24 cellular contexts compared by ENCODE assay signal in genomic region chr3:15449489-15449888, GRCh38.
"Had no signal": no experiment of that assay in that cellular context is flagged by ENCODE, and none has a peak within 500 bp of the region (broad histone marks: within the 10 kb centered on the region; RNA-seq: fewer than 3 reads in every experiment).

No MANE protein-coding gene starts in this region.

- H3K27ac Mint-ChIP-seq: mesothelial cell of epicardium; naive B cell; nephron; stimulated activated naive CD8-positive, alpha-beta T cell treated with anti-CD3 and anti-CD28 coated beads, Interleukin-15, Interleukin-2, amounts not matched to agents 100 ng/mL and 50 ng/mL, for 24 hours had no signal

- ATAC-seq: psoas muscle, upper lobe of right lung had no signal

- H3K79me2 ChIP-seq: parathyroid adenoma had no signal

- H3K9ac ChIP-seq: parathyroid adenoma had no signal

- H3K9me3 Mint-ChIP-seq: mesothelial cell of epicardium; naive B cell; nephron; neural crest cell; stimulated activated naive CD8-positive, alpha-beta T cell treated with anti-CD3 and anti-CD28 coated beads, Interleukin-15, Interleukin-2, amounts not matched to agents 100 ng/mL and 50 ng/mL, for 24 hours had no signal

- H3K27ac ChIP-seq: left ventricle myocardium inferior, neutrophil, parathyroid adenoma, psoas muscle, right lobe of liver, suprapubic skin, thoracic aorta, tibial artery, upper lobe of right lung had no signal

- H3K4me2 ChIP-seq: smooth muscle cell had no signal

- H3K4me3 Mint-ChIP-seq: mesothelial cell of epicardium; naive B cell; nephron; neural crest cell; stimulated activated naive CD8-positive, alpha-beta T cell treated with anti-CD3 and anti-CD28 coated beads, Interleukin-15, Interleukin-2, amounts not matched to agents 100 ng/mL and 50 ng/mL, for 24 hours had no signal

- H3K4me3 ChIP-seq: left ventricle myocardium inferior, lung, psoas muscle, right lobe of liver, smooth muscle cell, suprapubic skin, thoracic aorta, tibial artery, upper lobe of right lung had no signal

- H2AFZ ChIP-seq: parathyroid adenoma had no signal

- H3K36me3 ChIP-seq: left ventricle myocardium inferior, right lobe of liver, upper lobe of right lung had no signal

- H3K4me1 ChIP-seq: left ventricle myocardium inferior, parathyroid adenoma, psoas muscle, right lobe of liver, suprapubic skin, tibial artery, upper lobe of right lung had no signal

- H3K9me3 ChIP-seq: left ventricle myocardium inferior, neutrophil, psoas muscle, right lobe of liver, suprapubic skin, thoracic aorta, tibial artery, upper lobe of right lung had no signal

- H3K4me1 Mint-ChIP-seq: mesothelial cell of epicardium, naive B cell, nephron, neural crest cell had no signal

- DNase-seq: hippocampal formation; kidney; left ventricle myocardium inferior; mesendoderm; naive B cell; occipital lobe; psoas muscle; right lobe of liver; stimulated activated CD4-positive, alpha-beta T cell treated with anti-CD3 and anti-CD28 coated beads, Interleukin-1b, Interleukin-23, amount 100 ng/mL, for 48 hours; stimulated activated CD4-positive, alpha-beta T cell treated with anti-CD3 and anti-CD28 coated beads, Interleukin-2, amount 100 ng/mL, for 48 hours; stimulated activated naive CD4-positive, alpha-beta T cell; trophoblast cell; upper lobe of right lung had no signal

- H3K27me3 ChIP-seq: neutrophil, right lobe of liver, suprapubic skin, tibial artery, upper lobe of right lung had no signal
